In genomic region chr21:43764576-43765495, GRCh38 we compare ENCODE assay signal across 1 cellular context.
A peak's percentile ranks its signal among the peaks of the same experiment; 100 is the strongest.
TF ChIP-seq lines count a peak whose summit lies in the region.

No MANE protein-coding gene starts in this region.

TF ChIP-seq in HepG2, 621 proteins besides CTCF, POLR2A, EP300 and RAD21:
- TF ChIP-seq AGO2 (optimal IDR thresholded peaks at IDR 0.05; ENCODE audit: low read depth, low read length) (peak; percentile 51), ZNF432 (CRISPR knock-in tag; IDR thresholded peaks at IDR 0.05; ENCODE audit: borderline replicate concordance) (no peak), ZNF235 (CRISPR knock-in tag; IDR thresholded peaks at IDR 0.05; ENCODE audit: borderline replicate concordance) (0 out of 2 replicates have a peak, but pooled peaks have one; percentile 36)
